Comparison of ENCODE assay signal across 13 cellular contexts in the genomic region with DNA sequence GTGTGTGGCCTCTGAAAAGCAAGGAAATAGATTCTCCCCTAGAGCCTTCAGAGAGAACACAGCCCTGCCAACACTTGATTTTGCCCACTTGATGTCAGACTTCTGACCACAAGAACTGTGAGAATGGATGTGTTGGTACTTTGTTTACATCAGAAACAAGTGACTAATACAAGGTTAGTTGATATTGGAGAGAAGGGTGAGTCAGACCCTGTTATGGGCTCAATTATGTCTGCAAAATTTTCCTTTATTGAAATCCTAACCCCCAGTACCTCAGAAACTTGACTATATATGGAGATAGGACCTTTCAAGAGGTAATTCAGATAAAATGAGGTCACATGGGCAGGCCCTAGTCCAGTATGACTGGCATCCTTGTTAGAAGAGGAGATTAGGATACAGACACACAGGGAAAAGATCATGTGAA.
DNase-seq lines count a peak whose midpoint lies in the region; ATAC-seq and TF ChIP-seq lines count a peak whose summit lies in the region.
"Had no signal": no experiment of that assay in that cellular context is flagged by ENCODE, and none has a peak within 500 bp of the region (broad histone marks: within the 10 kb centered on the region; RNA-seq: fewer than 3 reads in every experiment).

No MANE protein-coding gene starts in this region.

- no peak for TF ChIP-seq CTCF in RWPE1 (conservative IDR thresholded peaks at IDR 0.05; ENCODE audit: low read depth)
- TF ChIP-seq CTCF in epithelial cell of proximal tubule (conservative IDR thresholded peaks at IDR 0.05; ENCODE audit: low read depth, low read length) = no peak

- ATAC-seq in GM21367 (IDR thresholded peaks at IDR 0.05; ENCODE audit: unreplicated experiment) (no peak), GM18519 (IDR thresholded peaks at IDR 0.05; ENCODE audit: low FRiP score, unreplicated experiment) (no peak)

- POLR2A ChIA-PET in RWPE1 (lab: Yijun Ruan, JAX; ENCODE audit: low non-redundant PET) = no interaction called here

- DNase-seq in NCI-H2029 (lab: John Stamatoyannopoulos, UW) (peak; percentile 34), NCI-H2029 treated with DMSO at 0.1 percent for 48 hours (lab: John Stamatoyannopoulos, UW) (no peak), RWPE1 (ENCODE audit: low spot score) (peak; percentile 59), epithelial cell of proximal tubule (ENCODE audit: low read depth) (peak; percentile 16), skeletal muscle cell (ENCODE audit: low read depth) (peak; percentile 56), COR-L47 (lab: John Stamatoyannopoulos, UW) (no peak)
- DNase-seq: 8988T, aorta, NCI-H526 treated with DMSO at 0.1 percent for 48 hours, retina, uterus had no signal

- no peak overlapping the region for H3K4me3 ChIP-seq in epithelial cell of proximal tubule (ENCODE audit: low read depth, low read length)
- no peak overlapping the region for H3K4me3 ChIP-seq in skeletal muscle cell (ENCODE audit: low read depth, low read length)
- H3K4me3 ChIP-seq: uterus had no signal

- CTCF ChIA-PET in RWPE1 (lab: Yijun Ruan, JAX) = interaction anchor here (0.9 kb wide), 1 partner anchor 33 kb away, joined by 3 read pairs; no protein-coding TSS in a partner anchor

- H3K27ac ChIP-seq in RWPE1 = no peak overlapping the region
- H3K27ac ChIP-seq: uterus had no signal

Comparison
In these comparisons a context has a peak if more than half of its experiments do, and no peak if none do; other contexts are left out.
1. DNase-seq: peak in NCI-H2029 (single experiment), RWPE1 (single experiment), epithelial cell of proximal tubule (single experiment) and skeletal muscle cell (single experiment); none in NCI-H2029 treated with DMSO at 0.1 percent for 48 hours (single experiment) and COR-L47 (single experiment).